ENCODE assay signal across 10 cellular contexts in genomic region chr11:441043-441417, GRCh38. TPM values are rescaled to one million over a fixed set of nuclear protein-coding genes. Genes with fewer than 3 reads are reported as not detected.
DNase-seq lines count a peak whose midpoint lies in the region; ATAC-seq and TF ChIP-seq lines count a peak whose summit lies in the region.
"Had no signal": no experiment of that assay in that cellular context is flagged by ENCODE, and none has a peak within 500 bp of the region (broad histone marks: within the 10 kb centered on the region; RNA-seq: fewer than 3 reads in every experiment).

No MANE protein-coding gene starts in this region.

- H3K27ac Mint-ChIP-seq in activated naive CD4-positive, alpha-beta T cell treated with anti-CD3 and anti-CD28 coated beads for 36 hours: no peak overlapping the region
- H3K27ac Mint-ChIP-seq in activated naive CD4-positive, alpha-beta T cell treated with anti-CD3 and anti-CD28 coated beads, Interleukin-2, amount 50 U/mL, for 72 hours: peak overlapping the region in 1 of 2 donors; percentile 23
- H3K27ac Mint-ChIP-seq in activated B cell treated with CpG ODN at 0.5 μM for 24 hours: no peak overlapping the region

- ATAC-seq in activated naive CD4-positive, alpha-beta T cell treated with anti-CD3 and anti-CD28 coated beads, Interleukin-2, amount 50 U/mL, for 72 hours: no peak
- ATAC-seq in activated B cell treated with CpG ODN at 0.5 μM for 24 hours (ENCODE audit: low read depth) (no peak), GM21717 (IDR thresholded peaks at IDR 0.05; ENCODE audit: unreplicated experiment) (no peak)

- TF ChIP-seq CTCF in activated B cell treated with CpG ODN at 0.5 μM for 24 hours (IDR thresholded peaks at IDR 0.05): no peak
- no peak for TF ChIP-seq CTCF in transverse colon (IDR thresholded peaks at IDR 0.05)

- H3K4me3 ChIP-seq in iPS-18a (ENCODE audit: low read length): peak overlapping the region; percentile 44
- peak overlapping the region; percentile 36 to 62 (median 52) for H3K4me3 ChIP-seq in transverse colon

- no peaks in the 10 kb centered on the region for H3K27me3 ChIP-seq in iPS-18a (ENCODE audit: control insufficient read depth, insufficient read depth, low read length)
- peaks cover 20% of the 10 kb centered on the region for H3K27me3 ChIP-seq in transverse colon

- in situ Hi-C loops in transverse colon (cut with MboI; ENCODE audit: low pct_ligation_motif_present in 1 of 4, low pct_unique_long_range_greater_than_20kb in 1 of 4, low sequenced_read_pairs in 3 of 4): no loop called here

- no peaks in the 10 kb centered on the region for H3K36me3 Mint-ChIP-seq in activated naive CD4-positive, alpha-beta T cell treated with anti-CD3 and anti-CD28 coated beads for 36 hours (ENCODE audit: low read depth)
- no peaks in the 10 kb centered on the region for H3K36me3 Mint-ChIP-seq in activated naive CD4-positive, alpha-beta T cell treated with anti-CD3 and anti-CD28 coated beads, Interleukin-2, amount 50 U/mL, for 72 hours
- H3K36me3 Mint-ChIP-seq in activated B cell treated with CpG ODN at 0.5 μM for 24 hours (ENCODE audit: low read depth): no peaks in the 10 kb centered on the region

- intact Hi-C loops in activated naive CD4-positive, alpha-beta T cell treated with anti-CD3 and anti-CD28 coated beads for 36 hours (cut with micrococcal nuclease): no loop called here
- intact Hi-C loops in activated B cell treated with CpG ODN at 0.5 μM for 24 hours (cut with micrococcal nuclease): no loop called here
- intact Hi-C loops in transverse colon (cut with DNase I; ENCODE audit: low total_unique reads): loop anchor here (10.0 kb wide), 1 partner anchor 66 kb away; no protein-coding TSS in a partner anchor

- peaks cover 23% of the 10 kb centered on the region for H3K4me1 Mint-ChIP-seq in activated naive CD4-positive, alpha-beta T cell treated with anti-CD3 and anti-CD28 coated beads for 36 hours (ENCODE audit: low read depth)
- H3K4me1 Mint-ChIP-seq in activated B cell treated with CpG ODN at 0.5 μM for 24 hours: peaks cover 13% of the 10 kb centered on the region

- WGBS in transverse colon (ENCODE audit: low coverage in 1 of 2), 2 donors: 40% methylated on average over 13 of the region's 13 CpGs; no CpG with 5 or more reads in 1 of the 2 donors

- H3K27me3 Mint-ChIP-seq in activated naive CD4-positive, alpha-beta T cell treated with anti-CD3 and anti-CD28 coated beads for 36 hours (ENCODE audit: low read depth): no peaks in the 10 kb centered on the region
- no peaks in the 10 kb centered on the region for H3K27me3 Mint-ChIP-seq in activated B cell treated with CpG ODN at 0.5 μM for 24 hours

- CTCF ChIA-PET in activated naive CD4-positive, alpha-beta T cell treated with anti-CD3 and anti-CD28 coated beads for 36 hours (lab: Charles Lee): interaction anchor here (2.8 kb wide), 1 partner anchor 8 kb away, joined by 11 read pairs; no protein-coding TSS in a partner anchor
- CTCF ChIA-PET in activated B cell treated with CpG ODN at 0.5 μM for 24 hours (lab: Charles Lee): no interaction called here

- no peak overlapping the region for H3K9ac ChIP-seq in iPS-18a (ENCODE audit: low read length)

- DNase-seq in activated naive CD4-positive, alpha-beta T cell treated with anti-CD3 and anti-CD28 coated beads for 36 hours: no peak
- no peak for DNase-seq in activated naive CD4-positive, alpha-beta T cell treated with anti-CD3 and anti-CD28 coated beads, Interleukin-2, amount 50 U/mL, for 72 hours (ENCODE audit: low spot score in 2 of 2)
- no peak for DNase-seq in activated B cell treated with CpG ODN at 0.5 μM for 24 hours
- DNase-seq in transverse colon: no peak
- DNase-seq in SIG-M5 (lab: John Stamatoyannopoulos, UW): no peak
- DNase-seq in germinal center (ENCODE audit: low spot score): no peak
- DNase-seq: SJCRH30 had no signal

- no peaks in the 10 kb centered on the region for H3K9me3 Mint-ChIP-seq in activated naive CD4-positive, alpha-beta T cell treated with anti-CD3 and anti-CD28 coated beads for 36 hours
- H3K9me3 Mint-ChIP-seq in activated naive CD4-positive, alpha-beta T cell treated with anti-CD3 and anti-CD28 coated beads, Interleukin-2, amount 50 U/mL, for 72 hours: no peaks in the 10 kb centered on the region
- H3K9me3 Mint-ChIP-seq in activated B cell treated with CpG ODN at 0.5 μM for 24 hours: no peaks in the 10 kb centered on the region

- no peaks in the 10 kb centered on the region for H3K9me3 ChIP-seq in iPS-18a (ENCODE audit: control insufficient read depth, low read depth, low read length)
- no peaks in the 10 kb centered on the region for H3K9me3 ChIP-seq in transverse colon
- H3K9me3 ChIP-seq: neutrophil, SJCRH30 had no signal

- POLR2A ChIA-PET in activated B cell treated with CpG ODN at 0.5 μM for 24 hours (lab: Charles Lee): interaction anchor here (1.9 kb wide), 1 partner anchor 34 kb away, joined by 8 read pairs; no protein-coding TSS in a partner anchor

- TF ChIP-seq EP300 in transverse colon (IDR thresholded peaks at IDR 0.05; ENCODE audit: low read depth): no peak

- H3K27ac ChIP-seq in iPS-18a (ENCODE audit: low read length): no peak overlapping the region
- peak overlapping the region; percentile 75 to 86 (median 82) for H3K27ac ChIP-seq in transverse colon
- H3K27ac ChIP-seq: neutrophil, SJCRH30 had no signal

- peak overlapping the region; percentile 68 for H3K4me3 Mint-ChIP-seq in activated naive CD4-positive, alpha-beta T cell treated with anti-CD3 and anti-CD28 coated beads for 36 hours
- peak overlapping the region; percentile 44 for H3K4me3 Mint-ChIP-seq in activated B cell treated with CpG ODN at 0.5 μM for 24 hours

- no peak for TF ChIP-seq POLR2A in transverse colon (IDR thresholded peaks at IDR 0.05)

- H3K36me3 ChIP-seq in iPS-18a (ENCODE audit: control insufficient read depth, low read depth, low read length): no peaks in the 10 kb centered on the region
- H3K36me3 ChIP-seq in transverse colon: no peaks in the 10 kb centered on the region
- H3K36me3 ChIP-seq: neutrophil, SJCRH30 had no signal

- no peaks in the 10 kb centered on the region for H3K4me1 ChIP-seq in iPS-18a (ENCODE audit: control insufficient read depth, low read depth, low read length)
- peaks cover 6 to 45% (median 35%) of the 10 kb centered on the region in 4 donors for H3K4me1 ChIP-seq in transverse colon

RNA-seq across cellular contexts. Expression of gene ANO9, which starts 0.8 kb away (rescaled TPM):
- 10 to 100 TPM; 28.9 to 31.0 TPM for total RNA-seq in activated naive CD4-positive, alpha-beta T cell treated with anti-CD3 and anti-CD28 coated beads for 36 hours
- 10 to 100 TPM; 61.2 to 69.3 TPM for total RNA-seq in activated naive CD4-positive, alpha-beta T cell treated with anti-CD3 and anti-CD28 coated beads, Interleukin-2, amount 50 U/mL, for 72 hours
- 37.2 and 46.1 TPM in 2 replicates for total RNA-seq in activated B cell treated with CpG ODN at 0.5 μM for 24 hours
- 100 to 1,000 TPM; 117 to 490 (median 296) TPM for total RNA-seq in transverse colon

RNA-seq across cellular contexts. Expression of gene PTDSS2, which starts 9.0 kb away (rescaled TPM):
- total RNA-seq in activated naive CD4-positive, alpha-beta T cell treated with anti-CD3 and anti-CD28 coated beads for 36 hours: 10 to 100 TPM; 12.1 to 15.0 TPM
- total RNA-seq in activated naive CD4-positive, alpha-beta T cell treated with anti-CD3 and anti-CD28 coated beads, Interleukin-2, amount 50 U/mL, for 72 hours: 10 to 100 TPM; 23.6 to 23.8 TPM
- total RNA-seq in activated B cell treated with CpG ODN at 0.5 μM for 24 hours (17.8 and 22.0 TPM in 2 replicates), transverse colon (100 to 1,000 TPM in 2 of 4 donors, 10 to 100 TPM in 2; 28.5 to 264 (median 76.0) TPM)

RNA-seq across cellular contexts. Expression of gene SIGIRR, which starts 26.2 kb away (rescaled TPM):
- 10 to 100 TPM; 38.0 to 38.8 TPM for total RNA-seq in activated naive CD4-positive, alpha-beta T cell treated with anti-CD3 and anti-CD28 coated beads for 36 hours
- total RNA-seq in activated naive CD4-positive, alpha-beta T cell treated with anti-CD3 and anti-CD28 coated beads, Interleukin-2, amount 50 U/mL, for 72 hours: 10 to 100 TPM; 63.8 to 80.8 TPM
- total RNA-seq in activated B cell treated with CpG ODN at 0.5 μM for 24 hours (19.8 and 24.2 TPM in 2 replicates), transverse colon (100 to 1,000 TPM; 107 to 344 (median 148) TPM)
- total RNA-seq: SJCRH30 had no signal

RNA-seq across cellular contexts. Expression of gene PKP3, which starts 47.0 kb away (rescaled TPM):
- not detected for total RNA-seq in activated naive CD4-positive, alpha-beta T cell treated with anti-CD3 and anti-CD28 coated beads for 36 hours
- under 1 TPM in 1 of 2 donors, not detected in 1; 0.12 TPM for total RNA-seq in activated naive CD4-positive, alpha-beta T cell treated with anti-CD3 and anti-CD28 coated beads, Interleukin-2, amount 50 U/mL, for 72 hours
- total RNA-seq in activated B cell treated with CpG ODN at 0.5 μM for 24 hours: 0.18 TPM in 1 of 2 replicates, not detected in the other
- total RNA-seq in transverse colon: 100 to 1,000 TPM; 159 to 359 (median 200) TPM
- total RNA-seq: SJCRH30 had no signal
